In the genomic region with DNA sequence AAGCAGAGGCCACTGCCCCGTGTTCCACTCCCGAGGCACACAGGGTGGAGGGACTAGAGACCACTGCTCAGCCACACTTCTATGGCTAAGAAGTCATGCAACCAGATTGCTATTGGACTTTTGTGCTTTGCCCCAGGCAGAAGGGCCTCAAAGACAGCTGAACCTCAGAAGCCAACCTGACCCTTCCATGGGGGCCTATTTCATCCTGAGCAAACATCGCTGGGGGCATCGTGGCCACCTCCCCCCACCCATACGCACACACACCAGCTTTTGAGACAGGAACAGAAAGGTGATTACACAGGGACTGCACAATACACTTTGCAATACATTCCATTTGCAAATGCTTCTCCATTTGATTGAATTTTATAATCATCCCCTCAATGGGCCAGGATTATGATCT, we compare ENCODE assay signal across 4 cellular contexts. TPM values are rescaled to one million over a fixed set of nuclear protein-coding genes. Genes with fewer than 3 reads are reported as not detected.
"Had no signal": no experiment of that assay in that cellular context is flagged by ENCODE, and none has a peak within 500 bp of the region (broad histone marks: within the 10 kb centered on the region; RNA-seq: fewer than 3 reads in every experiment).

No MANE protein-coding gene starts in this region.

RNA-seq across cellular contexts. Expression of gene APOL4, which starts 4.0 kb away (rescaled TPM):
- total RNA-seq: progenitor cell of endocrine pancreas, renal cortical epithelial cell had no signal
- polyA plus RNA-seq: naive thymus-derived CD4-positive, alpha-beta T cell; neural cell had no signal

RNA-seq across cellular contexts. Expression of gene APOL2, which starts 33.8 kb away (rescaled TPM):
- polyA plus RNA-seq: neural cell had no signal

RNA-seq across cellular contexts. Expression of gene APOL3, which starts 45.0 kb away (rescaled TPM):
- total RNA-seq: progenitor cell of endocrine pancreas had no signal
- polyA plus RNA-seq: neural cell had no signal

RNA-seq across cellular contexts. Expression of gene APOL1, which starts 47.4 kb away (rescaled TPM):
- polyA plus RNA-seq: neural cell had no signal
